ENCODE assay signal across 18 cellular contexts in genomic region chr20:17956099-17956685, GRCh38. TPM values are rescaled to one million over a fixed set of nuclear protein-coding genes. Genes with fewer than 3 reads are reported as not detected.
A peak's percentile ranks its signal among the peaks of the same experiment; 100 is the strongest.
DNase-seq lines count a peak whose midpoint lies in the region; ATAC-seq lines count a peak whose summit lies in the region.
"Had no signal": no experiment of that assay in that cellular context is flagged by ENCODE, and none has a peak within 500 bp of the region (broad histone marks: within the 10 kb centered on the region; RNA-seq: fewer than 3 reads in every experiment).

No MANE protein-coding gene starts in this region.

- H3K9me3 Mint-ChIP-seq in activated T-cell treated with anti-CD3 and anti-CD28 coated beads, Interleukin-2, amount 50 U/mL, for 24 hours: no peaks in the 10 kb centered on the region
- no peaks in the 10 kb centered on the region for H3K9me3 Mint-ChIP-seq in activated T-cell treated with anti-CD3 and anti-CD28 coated beads, Interleukin-2, amount 50 U/mL, for 4 hours
- H3K9me3 Mint-ChIP-seq in stimulated activated naive B cell treated with anti-CD40 and anti-IgM and Interleukin-4, amounts not matched to agents 10 μg/mL and 1 μg/mL and 100 μg/mL, for 72 hours: no peaks in the 10 kb centered on the region

- no peaks in the 10 kb centered on the region for H3K27me3 Mint-ChIP-seq in activated T-cell treated with anti-CD3 and anti-CD28 coated beads, Interleukin-2, amount 50 U/mL, for 24 hours
- H3K27me3 Mint-ChIP-seq in activated T-cell treated with anti-CD3 and anti-CD28 coated beads, Interleukin-2, amount 50 U/mL, for 4 hours (ENCODE audit: low read depth): no peaks in the 10 kb centered on the region
- H3K27me3 Mint-ChIP-seq in stimulated activated naive B cell treated with anti-CD40 and anti-IgM and Interleukin-4, amounts not matched to agents 10 μg/mL and 1 μg/mL and 100 μg/mL, for 72 hours: no peaks in the 10 kb centered on the region
- H3K27me3 Mint-ChIP-seq: activated naive CD8-positive, alpha-beta T cell had no signal

- H3K4me1 Mint-ChIP-seq in activated T-cell treated with anti-CD3 and anti-CD28 coated beads, Interleukin-2, amount 50 U/mL, for 24 hours (ENCODE audit: low read depth): peaks cover 64% of the 10 kb centered on the region
- peaks cover 62% of the 10 kb centered on the region for H3K4me1 Mint-ChIP-seq in activated T-cell treated with anti-CD3 and anti-CD28 coated beads, Interleukin-2, amount 50 U/mL, for 4 hours (ENCODE audit: low read depth)
- H3K4me1 Mint-ChIP-seq in stimulated activated naive B cell treated with anti-CD40 and anti-IgM and Interleukin-4, amounts not matched to agents 10 μg/mL and 1 μg/mL and 100 μg/mL, for 72 hours: peaks cover 58 to 79% of the 10 kb centered on the region in 2 donors

- H3K9me3 ChIP-seq in SK-N-MC (ENCODE audit: low read depth, low read length): no peaks in the 10 kb centered on the region
- H3K9me3 ChIP-seq: transverse colon had no signal

- H3K4me3 Mint-ChIP-seq in activated T-cell treated with anti-CD3 and anti-CD28 coated beads, Interleukin-2, amount 50 U/mL, for 24 hours: no peak overlapping the region
- no peak overlapping the region for H3K4me3 Mint-ChIP-seq in activated T-cell treated with anti-CD3 and anti-CD28 coated beads, Interleukin-2, amount 50 U/mL, for 4 hours
- H3K4me3 Mint-ChIP-seq in stimulated activated naive B cell treated with anti-CD40 and anti-IgM and Interleukin-4, amounts not matched to agents 10 μg/mL and 1 μg/mL and 100 μg/mL, for 72 hours: peak overlapping the region; percentile 51 to 61
- H3K4me3 Mint-ChIP-seq: activated naive CD8-positive, alpha-beta T cell had no signal

- 0 out of 2 replicates have a peak overlapping the region, but pooled peaks have one; percentile 32 for H3K27ac ChIP-seq in SK-N-MC

- no peak overlapping the region for H3K4me3 ChIP-seq in SK-N-MC
- H3K4me3 ChIP-seq: transverse colon had no signal

- DNase-seq in activated T-cell treated with anti-CD3 and anti-CD28 coated beads, Interleukin-2, amount 50 U/mL, for 24 hours: no peak
- DNase-seq in activated T-cell treated with anti-CD3 and anti-CD28 coated beads, Interleukin-2, amount 50 U/mL, for 4 hours: no peak
- no peak for DNase-seq in SK-N-MC (ENCODE audit: low read depth, low spot score)
- peak; percentile 72 for DNase-seq in glomerular visceral epithelial cell (ENCODE audit: extremely low spot score)
- DNase-seq in stimulated activated naive B cell treated with anti-CD40 and anti-IgM and Interleukin-4, amounts not matched to agents 10 μg/mL and 1 μg/mL and 100 μg/mL, for 72 hours: no peak
- no peak for DNase-seq in HUDEP-2 (lab: John Stamatoyannopoulos, UW; ENCODE audit: unreplicated experiment in 76 of 76)
- no peak for DNase-seq in NCI-H1092 (lab: John Stamatoyannopoulos, UW)
- DNase-seq in KBM-7: no peak
- DNase-seq: ACHN; erythroblast; hypothalamus; NCI-H1436; NCI-H446; occipital lobe; PC-3; stimulated activated CD4-positive, alpha-beta T cell treated with anti-CD3 and anti-CD28 coated beads, Interleukin-12 subunit alpha, Interleukin-12 subunit beta, amount 100 ng/mL, for 4 hours; transverse colon had no signal

- peaks cover 83% of the 10 kb centered on the region for H3K36me3 ChIP-seq in SK-N-MC (ENCODE audit: insufficient read depth, low read length)

- in situ Hi-C loops in KBM-7 (cut with MboI; ENCODE audit: low pct_unique_long_range_greater_than_20kb, low sequenced_read_pairs): no loop called here

- H3K27ac Mint-ChIP-seq in activated T-cell treated with anti-CD3 and anti-CD28 coated beads, Interleukin-2, amount 50 U/mL, for 24 hours: peak overlapping the region; percentile 67
- H3K27ac Mint-ChIP-seq in stimulated activated naive B cell treated with anti-CD40 and anti-IgM and Interleukin-4, amounts not matched to agents 10 μg/mL and 1 μg/mL and 100 μg/mL, for 72 hours: peak overlapping the region; percentile 80
- H3K27ac Mint-ChIP-seq: activated naive CD8-positive, alpha-beta T cell had no signal

- no peak overlapping the region for H3K9ac ChIP-seq in SK-N-MC (ENCODE audit: insufficient read length)

- no peak for ATAC-seq in activated T-cell treated with anti-CD3 and anti-CD28 coated beads, Interleukin-2, amount 50 U/mL, for 4 hours
- peak; percentile 26 to 35 for ATAC-seq in stimulated activated naive B cell treated with anti-CD40 and anti-IgM and Interleukin-4, amounts not matched to agents 10 μg/mL and 1 μg/mL and 100 μg/mL, for 72 hours (replicated peaks)
- ATAC-seq: PC-3 had no signal

- peaks cover 97% of the 10 kb centered on the region for H3K36me3 Mint-ChIP-seq in activated T-cell treated with anti-CD3 and anti-CD28 coated beads, Interleukin-2, amount 50 U/mL, for 24 hours (ENCODE audit: low read depth)
- peaks cover 54% of the 10 kb centered on the region for H3K36me3 Mint-ChIP-seq in activated T-cell treated with anti-CD3 and anti-CD28 coated beads, Interleukin-2, amount 50 U/mL, for 4 hours (ENCODE audit: insufficient read depth)
- peaks cover 59 to 82% of the 10 kb centered on the region in 2 donors for H3K36me3 Mint-ChIP-seq in stimulated activated naive B cell treated with anti-CD40 and anti-IgM and Interleukin-4, amounts not matched to agents 10 μg/mL and 1 μg/mL and 100 μg/mL, for 72 hours

RNA-seq across cellular contexts. Expression of gene SNX5, which starts 12.4 kb away (rescaled TPM):
- 100 to 1,000 TPM; 148 to 177 (median 168) TPM for total RNA-seq in activated T-cell treated with anti-CD3 and anti-CD28 coated beads, Interleukin-2, amount 50 U/mL, for 4 hours

RNA-seq across cellular contexts. Expression of gene MGME1, which starts 12.6 kb away (rescaled TPM):
- total RNA-seq in activated T-cell treated with anti-CD3 and anti-CD28 coated beads, Interleukin-2, amount 50 U/mL, for 4 hours: 10 to 100 TPM; 14.4 to 16.6 (median 16.2) TPM

Comparison
In these comparisons a context has a peak if more than half of its experiments do, and no peak if none do; other contexts are left out.
1. H3K4me3 Mint-ChIP-seq: peak in stimulated activated naive B cell treated with anti-CD40 and anti-IgM and Interleukin-4, amounts not matched to agents 10 μg/mL and 1 μg/mL and 100 μg/mL, for 72 hours (2 of 2); none in activated T-cell treated with anti-CD3 and anti-CD28 coated beads, Interleukin-2, amount 50 U/mL, for 24 hours (single experiment) and activated T-cell treated with anti-CD3 and anti-CD28 coated beads, Interleukin-2, amount 50 U/mL, for 4 hours (single experiment).
2. ATAC-seq: peak in stimulated activated naive B cell treated with anti-CD40 and anti-IgM and Interleukin-4, amounts not matched to agents 10 μg/mL and 1 μg/mL and 100 μg/mL, for 72 hours (2 of 2); none in activated T-cell treated with anti-CD3 and anti-CD28 coated beads, Interleukin-2, amount 50 U/mL, for 4 hours (0 of 2).